10 cellular contexts compared by ENCODE assay signal in the genomic region with DNA sequence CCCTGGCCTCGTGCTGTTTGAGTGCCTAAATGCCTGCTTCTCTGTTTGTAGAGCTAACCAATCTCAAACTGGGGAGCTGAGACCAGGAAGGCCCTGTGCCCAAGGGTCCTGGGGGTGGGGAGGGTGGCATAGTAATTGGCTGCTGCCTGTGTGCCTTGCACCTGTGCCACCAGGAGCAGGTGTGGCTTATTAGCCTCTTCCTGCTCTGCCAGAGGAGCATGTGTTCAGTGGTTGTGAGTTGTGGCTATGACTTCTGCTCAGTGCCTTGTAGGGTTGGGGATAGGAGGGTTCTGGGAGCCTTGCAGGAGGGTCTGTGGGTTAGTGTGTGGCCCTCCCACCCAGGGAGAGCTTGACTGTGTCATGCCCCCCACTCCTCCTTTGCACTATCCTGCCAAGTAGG.
DNase-seq lines count a peak whose midpoint lies in the region; ATAC-seq and TF ChIP-seq lines count a peak whose summit lies in the region.
"Had no signal": no experiment of that assay in that cellular context is flagged by ENCODE, and none has a peak within 500 bp of the region (broad histone marks: within the 10 kb centered on the region; RNA-seq: fewer than 3 reads in every experiment).

No MANE protein-coding gene starts in this region.

- H3K4me3 Mint-ChIP-seq in CD4-positive, alpha-beta T cell: peak overlapping the region; percentile 63

- no peaks in the 10 kb centered on the region for H3K79me2 ChIP-seq in MM.1S (ENCODE audit: low read length)

- H3K9me3 Mint-ChIP-seq in CD4-positive, alpha-beta T cell: no peaks in the 10 kb centered on the region

- H3K27me3 ChIP-seq in CD4-positive, alpha-beta T cell (ENCODE audit: control insufficient read depth, insufficient read depth, low read length): no peaks in the 10 kb centered on the region
- no peaks in the 10 kb centered on the region for H3K27me3 ChIP-seq in MM.1S (replicated peaks; ENCODE audit: insufficient read depth, low read length)
- H3K27me3 ChIP-seq in duodenal mucosa (ENCODE audit: control insufficient read depth in 1 of 2, insufficient read depth in 2 of 2, low read length in 2 of 2): no peaks in the 10 kb centered on the region
- no peaks in the 10 kb centered on the region for H3K27me3 ChIP-seq in psoas muscle (ENCODE audit: insufficient read depth in 3 of 3, low read length in 2 of 3)

- peak overlapping the region; percentile 28 for H3K4me2 ChIP-seq in MM.1S (ENCODE audit: low read depth, low read length)

- no peak for DNase-seq in CD4-positive, alpha-beta T cell
- DNase-seq in MM.1S (peak; percentile 70), psoas muscle (peak in 1 of 2 donors; percentile 56), MV-4-11 (lab: John Stamatoyannopoulos, UW) (no peak), SW480 (ENCODE audit: low spot score) (no peak)

- H3K9me2 ChIP-seq in MM.1S (replicated peaks; ENCODE audit: insufficient read depth, low read length): no peaks in the 10 kb centered on the region

- H3K27ac Mint-ChIP-seq in CD4-positive, alpha-beta T cell: peak overlapping the region; percentile 63

- H3K4me3 ChIP-seq in MM.1S (ENCODE audit: low read length) (no peak overlapping the region), duodenal mucosa (ENCODE audit: low read depth in 1 of 2, low read length in 2 of 2) (peak overlapping the region in 1 of 2 donors; percentile 26), psoas muscle (peak overlapping the region; percentile 53)

- H3K4me1 Mint-ChIP-seq in CD4-positive, alpha-beta T cell (ENCODE audit: low read depth): peaks cover 100% of the 10 kb centered on the region

- H3K4me1 ChIP-seq in MM.1S (ENCODE audit: low read length) (peaks cover 54% of the 10 kb centered on the region), duodenal mucosa (ENCODE audit: control insufficient read depth in 1 of 2, insufficient read depth in 2 of 2, low read length in 2 of 2) (peaks cover 75 to 82% of the 10 kb centered on the region in 2 donors), psoas muscle (peaks cover 98% of the 10 kb centered on the region)

- TF ChIP-seq CTCF in CD4-positive, alpha-beta T cell (IDR thresholded peaks at IDR 0.05): no peak
- TF ChIP-seq CTCF in MM.1S (IDR thresholded peaks at IDR 0.05; ENCODE audit: low read length) (no peak), psoas muscle (IDR thresholded peaks at IDR 0.05) (no peak)

- no peaks in the 10 kb centered on the region for H3K9me3 ChIP-seq in CD4-positive, alpha-beta T cell (ENCODE audit: control insufficient read depth, low read length)
- no peaks in the 10 kb centered on the region for H3K9me3 ChIP-seq in MM.1S (replicated peaks; ENCODE audit: insufficient read depth, low read length)
- H3K9me3 ChIP-seq in duodenal mucosa (ENCODE audit: control insufficient read depth in 1 of 2, low read length in 2 of 2): no peaks in the 10 kb centered on the region
- no peaks in the 10 kb centered on the region for H3K9me3 ChIP-seq in psoas muscle

- intact Hi-C loops in CD4-positive, alpha-beta T cell (cut with DNase I, micrococcal nuclease): loop anchor here (10.0 kb wide), 3 partner anchors 104 to 294 kb away; a partner anchor contains a TSS
- intact Hi-C loops in psoas muscle (cut with DNase I): no loop called here

- CTCF ChIA-PET in CD4-positive, alpha-beta T cell (lab: Charles Lee): interaction anchor here (2.1 kb wide), 1 partner anchor 93 kb away, joined by 6 read pairs; no protein-coding TSS in a partner anchor

- no peak overlapping the region for H3K27ac ChIP-seq in CD4-positive, alpha-beta T cell (ENCODE audit: low read depth, low read length)
- H3K27ac ChIP-seq in MM.1S (ENCODE audit: low read length) (peak overlapping the region; percentile 46; the same call in 1 of the 2 replicates), duodenal mucosa (ENCODE audit: low read depth, low read length) (peak overlapping the region; percentile 36), psoas muscle (peak overlapping the region; percentile 99)

- H4K20me1 ChIP-seq in MM.1S (ENCODE audit: insufficient read depth, low read length): no peaks in the 10 kb centered on the region

- H3K9ac ChIP-seq in MM.1S (ENCODE audit: low read length) (no peak overlapping the region), duodenal mucosa (ENCODE audit: low read depth in 1 of 2, low read length in 2 of 2) (peak overlapping the region in 1 of 2 donors; percentile 16)

- peaks cover 30% of the 10 kb centered on the region for H3F3A ChIP-seq in MM.1S (ENCODE audit: insufficient read depth, low read length)

- POLR2A ChIA-PET in CD4-positive, alpha-beta T cell (lab: Charles Lee): interaction anchor here (1.1 to 7.2 kb wide), 5 partner anchors 9 to 25 kb away, joined by 3 to 53 read pairs (median 21); no protein-coding TSS in a partner anchor

- H3K36me3 ChIP-seq in MM.1S (replicated peaks; ENCODE audit: insufficient read depth, low read length) (no peaks in the 10 kb centered on the region), duodenal mucosa (ENCODE audit: control insufficient read depth in 1 of 2, insufficient read depth in 2 of 2, low read length in 2 of 2) (no peaks in the 10 kb centered on the region), psoas muscle (ENCODE audit: insufficient read depth in 1 of 2, low read depth in 1 of 2) (no peaks in the 10 kb centered on the region)

- no peaks in the 10 kb centered on the region for H3K36me3 Mint-ChIP-seq in CD4-positive, alpha-beta T cell (ENCODE audit: low read depth)

- no peak for ATAC-seq in CD4-positive, alpha-beta T cell (ENCODE audit: poor library complexity)
- ATAC-seq in psoas muscle: peak in 1 of 4 donors; percentile 25
- ATAC-seq in GM19328 (IDR thresholded peaks at IDR 0.05; ENCODE audit: unreplicated experiment): no peak
- no peak for ATAC-seq in GM21528 (IDR thresholded peaks at IDR 0.05; ENCODE audit: low FRiP score, unreplicated experiment)
- ATAC-seq: HCT116, left lobe of liver had no signal

- 24 to 53% (median 26%) methylated on average over 1 of the region's 1 CpG for WGBS in psoas muscle, 3 donors

- H3K27me3 Mint-ChIP-seq in CD4-positive, alpha-beta T cell: no peaks in the 10 kb centered on the region

- H2AFZ ChIP-seq in MM.1S (ENCODE audit: low read length): peak overlapping the region; percentile 29; the same call in 1 of the 2 replicates

Comparison
In these comparisons a context has a peak if more than half of its experiments do, and no peak if none do; other contexts are left out.
1. intact Hi-C loops: an anchor here in CD4-positive, alpha-beta T cell (10.0 kb wide); none called in psoas muscle.